In genomic region chr2:174859563-174860169, GRCh38 we compare ENCODE assay signal across 17 cellular contexts.
"Had no signal": no experiment of that assay in that cellular context is flagged by ENCODE, and none has a peak within 500 bp of the region (broad histone marks: within the 10 kb centered on the region; RNA-seq: fewer than 3 reads in every experiment).

No MANE protein-coding gene starts in this region.

- FAIRE-seq: endometrium had no signal

- H3K9ac ChIP-seq: parathyroid adenoma had no signal

- H3K4me3 Mint-ChIP-seq: activated CD4-positive, alpha-beta memory T cell treated with anti-CD3 and anti-CD28 coated beads for 36 hours; activated CD4-positive, alpha-beta T cell treated with anti-CD3 and anti-CD28 coated beads for 36 hours; activated naive CD4-positive, alpha-beta T cell treated with anti-CD3 and anti-CD28 coated beads, Interleukin-2, amount 50 U/mL, for 24 hours; activated T-cell treated with anti-CD3 and anti-CD28 coated beads, Interleukin-2, amount 50 U/mL, for 4 hours; neural crest cell had no signal

- H3K27ac Mint-ChIP-seq: activated CD4-positive, alpha-beta memory T cell treated with anti-CD3 and anti-CD28 coated beads for 36 hours; activated CD4-positive, alpha-beta T cell treated with anti-CD3 and anti-CD28 coated beads for 36 hours; activated naive CD4-positive, alpha-beta T cell treated with anti-CD3 and anti-CD28 coated beads, Interleukin-2, amount 50 U/mL, for 24 hours had no signal

- H3K79me2 ChIP-seq: parathyroid adenoma had no signal

- H3K9me3 Mint-ChIP-seq: activated CD4-positive, alpha-beta memory T cell treated with anti-CD3 and anti-CD28 coated beads for 36 hours; activated naive CD4-positive, alpha-beta T cell treated with anti-CD3 and anti-CD28 coated beads, Interleukin-2, amount 50 U/mL, for 24 hours; activated T-cell treated with anti-CD3 and anti-CD28 coated beads, Interleukin-2, amount 50 U/mL, for 4 hours; neural crest cell had no signal

- H3K4me1 ChIP-seq: adrenal gland, stomach, testis, upper lobe of left lung had no signal

- DNase-seq: activated CD4-positive, alpha-beta memory T cell treated with anti-CD3 and anti-CD28 coated beads for 36 hours; activated CD4-positive, alpha-beta T cell treated with anti-CD3 and anti-CD28 coated beads for 36 hours; activated effector memory CD4-positive, alpha-beta T cell treated with Interleukin-2 at 50 U/mL for 16 hours; activated T-cell treated with anti-CD3 and anti-CD28 coated beads, Interleukin-2, amount 50 U/mL, for 4 hours; adrenal gland; hypothalamus; left ventricle myocardium superior; stimulated activated CD4-positive, alpha-beta T cell treated with anti-CD3 and anti-CD28 coated beads, Interleukin-12 subunit alpha, Interleukin-12 subunit beta, amount 100 ng/mL, for 4 hours; stimulated activated CD4-positive, alpha-beta T cell treated with anti-CD3 and anti-CD28 coated beads, Interleukin-2, amount 100 ng/mL, for 24 hours; stomach; testis; upper lobe of left lung had no signal

- H3K36me3 Mint-ChIP-seq: activated CD4-positive, alpha-beta memory T cell treated with anti-CD3 and anti-CD28 coated beads for 36 hours; activated naive CD4-positive, alpha-beta T cell treated with anti-CD3 and anti-CD28 coated beads, Interleukin-2, amount 50 U/mL, for 24 hours had no signal

- H3K4me3 ChIP-seq: adrenal gland, stomach, testis, upper lobe of left lung had no signal

- H3K27ac ChIP-seq: adrenal gland, parathyroid adenoma, stomach, testis, upper lobe of left lung had no signal

- H3K27me3 ChIP-seq: adrenal gland, stomach, testis, upper lobe of left lung had no signal

- H3K9me3 ChIP-seq: adrenal gland, stomach, testis, upper lobe of left lung had no signal

- H2AFZ ChIP-seq: parathyroid adenoma had no signal

- H3K27me3 Mint-ChIP-seq: activated CD4-positive, alpha-beta memory T cell treated with anti-CD3 and anti-CD28 coated beads for 36 hours; activated CD4-positive, alpha-beta T cell treated with anti-CD3 and anti-CD28 coated beads for 36 hours; activated naive CD4-positive, alpha-beta T cell treated with anti-CD3 and anti-CD28 coated beads, Interleukin-2, amount 50 U/mL, for 24 hours had no signal

- H3K36me3 ChIP-seq: adrenal gland, stomach, upper lobe of left lung had no signal

- H3K4me1 Mint-ChIP-seq: activated CD4-positive, alpha-beta T cell treated with anti-CD3 and anti-CD28 coated beads for 36 hours; activated naive CD4-positive, alpha-beta T cell treated with anti-CD3 and anti-CD28 coated beads, Interleukin-2, amount 50 U/mL, for 24 hours had no signal

- ATAC-seq: activated CD4-positive, alpha-beta T cell treated with anti-CD3 and anti-CD28 coated beads for 36 hours; activated T-cell treated with anti-CD3 and anti-CD28 coated beads, Interleukin-2, amount 50 U/mL, for 4 hours; esophagus mucosa; left ventricle myocardium superior had no signal
